ENCODE assay signal across 1 cellular context in genomic region chr11:115505165-115505564, GRCh38.
TF ChIP-seq lines count a peak whose summit lies in the region.

No MANE protein-coding gene starts in this region.

TF ChIP-seq in H1, 55 proteins besides CTCF, POLR2A, EP300 and RAD21 (continued from another document):
- TF ChIP-seq, protein P1, sequence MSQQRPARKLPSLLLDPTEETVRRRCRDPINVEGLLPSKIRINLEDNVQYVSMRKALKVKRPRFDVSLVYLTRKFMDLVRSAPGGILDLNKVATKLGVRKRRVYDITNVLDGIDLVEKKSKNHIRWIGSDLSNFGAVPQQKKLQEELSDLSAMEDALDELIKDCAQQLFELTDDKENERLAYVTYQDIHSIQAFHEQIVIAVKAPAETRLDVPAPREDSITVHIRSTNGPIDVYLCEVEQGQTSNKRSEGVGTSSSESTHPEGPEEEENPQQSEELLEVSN (IDR thresholded peaks at IDR 0.05): 0 out of 2 replicates have a peak, but pooled peaks have one; percentile 2
- TF ChIP-seq SP4 (IDR thresholded peaks at IDR 0.05; ENCODE audit: low read length) (no peak), EGR1 (IDR thresholded peaks at IDR 0.05; ENCODE audit: borderline replicate concordance, low read depth, low read length) (peak; percentile 59), CBX8 (IDR thresholded peaks at IDR 0.05; ENCODE audit: borderline replicate concordance, low read depth, low read length) (no peak), TAF1 (IDR thresholded peaks at IDR 0.05; ENCODE audit: low read depth, low read length) (0 out of 2 replicates have a peak, but pooled peaks have one; percentile 1), SAP30 (IDR thresholded peaks at IDR 0.05; ENCODE audit: insufficient read depth, insufficient replicate concordance, low read length) (no peak), MAX (IDR thresholded peaks at IDR 0.05) (no peak), PHF8 (conservative IDR thresholded peaks at IDR 0.05; ENCODE audit: low read depth, low read length) (no peak), JUND (IDR thresholded peaks at IDR 0.05; ENCODE audit: low read length) (no peak), NRF1 (IDR thresholded peaks at IDR 0.05; ENCODE audit: low read depth, low read length) (no peak), CHD2 (IDR thresholded peaks at IDR 0.05; ENCODE audit: low read length) (no peak), TCF12 (IDR thresholded peaks at IDR 0.05; ENCODE audit: low read depth, low read length) (no peak), YY1 (IDR thresholded peaks at IDR 0.05; ENCODE audit: low read depth, low read length) (no peak)
